In genomic region chr5:96763012-96763411, GRCh38 we compare ENCODE assay signal across 28 cellular contexts. TPM values are rescaled to one million over a fixed set of nuclear protein-coding genes. Genes with fewer than 3 reads are reported as not detected.
DNase-seq lines count a peak whose midpoint lies in the region; ATAC-seq, FAIRE-seq and TF ChIP-seq lines count a peak whose summit lies in the region.
"Had no signal": no experiment of that assay in that cellular context is flagged by ENCODE, and none has a peak within 500 bp of the region (broad histone marks: within the 10 kb centered on the region; RNA-seq: fewer than 3 reads in every experiment).

No MANE protein-coding gene starts in this region.

- H4K20me1 ChIP-seq in SK-N-SH (ENCODE audit: insufficient read depth), result no peaks in the 10 kb centered on the region

- no peaks in the 10 kb centered on the region for H3K27me3 ChIP-seq in SK-N-SH (ENCODE audit: insufficient read depth)
- no peaks in the 10 kb centered on the region for H3K27me3 ChIP-seq in stomach smooth muscle (ENCODE audit: control insufficient read depth in 1 of 2, insufficient read depth in 2 of 2, low read length in 2 of 2)
- H3K27me3 ChIP-seq: cardiac muscle cell, colonic mucosa, foreskin keratinocyte, heart left ventricle, pancreas had no signal

- FAIRE-seq in D721Med (lab: Jason Lieb, UNC), result peak; percentile 84
- FAIRE-seq: H1, pancreas had no signal

- H3K36me3 ChIP-seq in SK-N-SH (replicated peaks in 1 of 2; ENCODE audit: control insufficient read depth in 1 of 2, insufficient read depth in 2 of 2, low read length in 1 of 2) (peaks cover 88 to 90% of the 10 kb centered on the region in 2 experiments), stomach smooth muscle (ENCODE audit: control insufficient read depth in 2 of 2, insufficient read depth in 2 of 2, low read length in 2 of 2) (peaks cover 28 to 32% of the 10 kb centered on the region in 2 donors)

- CTCF ChIA-PET in SK-N-SH (lab: Yijun Ruan, JAX), result interaction anchor here (0.7 to 2.3 kb wide), 11 partner anchors 9 to 400 kb away, joined by 3 to 17 read pairs (median 5); partner anchors contain the start of gene LIX1

- H3K9me3 ChIP-seq in SK-N-SH (no peaks in the 10 kb centered on the region), stomach smooth muscle (ENCODE audit: control insufficient read depth in 2 of 2, low read length in 2 of 2) (no peaks in the 10 kb centered on the region)
- H3K9me3 ChIP-seq: colonic mucosa, heart left ventricle, lower lobe of right lung, pancreas had no signal

- POLR2A ChIA-PET in SK-N-SH (lab: Yijun Ruan, JAX), result interaction anchor here (0.6 to 2.3 kb wide), 4 partner anchors 11 to 180 kb away, joined by 3 to 12 read pairs (median 3); partner anchors contain the start of genes ERAP1 and LNPEP

- DNase-seq in D721Med (ENCODE audit: insufficient read length, low spot score) (no peak), SK-N-SH (peak; percentile 27), fibroblast of the aortic adventitia (ENCODE audit: low read depth) (peak; percentile 69), DMS53 (lab: John Stamatoyannopoulos, UW) (no peak)
- DNase-seq: activated CD4-positive, alpha-beta T cell treated with anti-CD3 and anti-CD28 coated beads, Interleukin-2, amount 50 U/mL, for 1 hour; activated naive CD4-positive, alpha-beta T cell treated with anti-CD3 and anti-CD28 coated beads, Interleukin-2, amount 10 ng/mL, durations not matched to agents 7 days and 5 days; aorta; CD4-positive, CD25-positive, alpha-beta regulatory T cell; colonic mucosa; effector CD8-positive, alpha-beta T cell; foreskin keratinocyte; GF-D8; heart left ventricle; Karpas-422; lower lobe of right lung; NCI-H1436 treated with DMSO at 0.1 percent for 48 hours; NCI-H774; OCI-M1; pancreas; stimulated activated CD4-positive, alpha-beta T cell treated with anti-CD3 and anti-CD28 coated beads, Interleukin-2, amount 100 ng/mL, for 24 hours; substantia nigra; T1000 had no signal

- H3K4me3 ChIP-seq in SK-N-SH (ENCODE audit: low read depth in 2 of 2, low read length in 1 of 2) (no peak overlapping the region), fibroblast of the aortic adventitia (ENCODE audit: low read depth, low read length) (no peak overlapping the region), stomach smooth muscle (ENCODE audit: low read length in 2 of 2) (no peak overlapping the region)
- H3K4me3 ChIP-seq: cardiac muscle cell, colonic mucosa, heart left ventricle, lower lobe of right lung, pancreas had no signal

- WGBS in SK-N-SH (ENCODE audit: low lambda C conversion rate), result 53% methylated on average over 5 of the region's 5 CpGs

- TF ChIP-seq RAD21 in SK-N-SH (IDR thresholded peaks at IDR 0.05; ENCODE audit: low read length), result no peak

- peaks cover 9% of the 10 kb centered on the region for H3F3A ChIP-seq in SK-N-SH (replicated peaks; ENCODE audit: insufficient read depth)

- no peak overlapping the region for H3K4me2 ChIP-seq in SK-N-SH

- no peak overlapping the region for H2AFZ ChIP-seq in SK-N-SH (ENCODE audit: low read depth)

- H3K79me2 ChIP-seq in SK-N-SH (ENCODE audit: insufficient read depth), result no peaks in the 10 kb centered on the region

- H3K9me2 ChIP-seq in SK-N-SH, result no peaks in the 10 kb centered on the region

- H3K27ac ChIP-seq in SK-N-SH (ENCODE audit: low read depth in 2 of 2, low read length in 1 of 2) (peak overlapping the region; percentile 10 to 19; a peak in 1 of 4 replicates), stomach smooth muscle (ENCODE audit: low read length) (peak overlapping the region; percentile 26)
- H3K27ac ChIP-seq: cardiac muscle cell, colonic mucosa, foreskin keratinocyte, heart left ventricle, lower lobe of right lung, pancreas had no signal

- peaks cover 3 to 11% of the 10 kb centered on the region in 2 experiments; a peak in 3 of 4 replicates for H3K4me1 ChIP-seq in SK-N-SH (ENCODE audit: control insufficient read depth in 1 of 2, insufficient read depth in 2 of 2, low read depth in 1 of 2, low read length in 1 of 2)
- H3K4me1 ChIP-seq in stomach smooth muscle (ENCODE audit: control insufficient read depth, insufficient read depth, low read length), result no peaks in the 10 kb centered on the region
- H3K4me1 ChIP-seq: colonic mucosa, foreskin keratinocyte, heart left ventricle, lower lobe of right lung, pancreas had no signal

- TF ChIP-seq CTCF in D721Med (IDR thresholded peaks at IDR 0.05; ENCODE audit: insufficient read depth, missing control alignments), result no peak
- TF ChIP-seq CTCF in SK-N-SH (IDR thresholded peaks at IDR 0.05), result no peak
- TF ChIP-seq CTCF in fibroblast of the aortic adventitia (IDR thresholded peaks at IDR 0.05; ENCODE audit: insufficient read depth, low read length), result no peak

- no peak for ATAC-seq in HG03432 (IDR thresholded peaks at IDR 0.05; ENCODE audit: unreplicated experiment)
- no peak for ATAC-seq in HG03025 (IDR thresholded peaks at IDR 0.05; ENCODE audit: low FRiP score, unreplicated experiment)
- ATAC-seq: foreskin keratinocyte, heart left ventricle, lower lobe of right lung, pancreas, WTC11 had no signal

- H3K9ac ChIP-seq in SK-N-SH, result no peak overlapping the region
- no peak overlapping the region for H3K9ac ChIP-seq in stomach smooth muscle (ENCODE audit: low read length in 2 of 2)

- peak in 1 of 2 experiments; percentile 81; a peak in 2 of 4 replicates for TF ChIP-seq EP300 in SK-N-SH (IDR thresholded peaks at IDR 0.05; ENCODE audit: borderline replicate concordance in 1 of 2, low read depth in 1 of 2, low read length in 1 of 2)

TF ChIP-seq in SK-N-SH, 30 proteins besides CTCF, POLR2A, EP300 and RAD21:
- TF ChIP-seq MXI1 (IDR thresholded peaks at IDR 0.05; ENCODE audit: low read depth, low read length) (no peak), CHD2 (IDR thresholded peaks at IDR 0.05; ENCODE audit: low read length, partially characterized antibody) (no peak), MEF2A (IDR thresholded peaks at IDR 0.05; ENCODE audit: borderline replicate concordance, low read depth) (no peak), POLR2AphosphoS5 (IDR thresholded peaks at IDR 0.05; ENCODE audit: low read depth, low read length) (no peak; the same call in 1 of the 2 replicates), TEAD4 (IDR thresholded peaks at IDR 0.05; ENCODE audit: borderline replicate concordance, insufficient read depth) (no peak), TCF12 (IDR thresholded peaks at IDR 0.05) (peak; percentile 45), FOXJ3 (CRISPR knock-in tag; IDR thresholded peaks at IDR 0.05) (peak; percentile 91), ELF1 (IDR thresholded peaks at IDR 0.05) (no peak), REST (IDR thresholded peaks at IDR 0.05; ENCODE audit: low read depth, low read length) (no peak), YY1 (IDR thresholded peaks at IDR 0.05; ENCODE audit: low read depth) (no peak), GATA2 (CRISPR knock-in tag; IDR thresholded peaks at IDR 0.05) (peak; percentile 62), RCOR1 (IDR thresholded peaks at IDR 0.05; ENCODE audit: low read length) (no peak), USF1 (IDR thresholded peaks at IDR 0.05; ENCODE audit: borderline replicate concordance, low read depth) (no peak), SMC3 (IDR thresholded peaks at IDR 0.05; ENCODE audit: low read depth, low read length) (no peak), TAF1 (IDR thresholded peaks at IDR 0.05; ENCODE audit: borderline replicate concordance, low read depth, low read length) (no peak), SIN3A (IDR thresholded peaks at IDR 0.05; ENCODE audit: borderline replicate concordance, low read depth, low read length) (no peak), PBX3 (IDR thresholded peaks at IDR 0.05) (peak; percentile 26; the same call in 1 of the 2 replicates)

RNA-seq across cellular contexts. Expression of gene ERAP1, which starts 44.7 kb away (rescaled TPM):
- polyA plus RNA-seq in SK-N-SH (2012; rRNA removed), result 18.6 and 20.9 TPM in 2 replicates
- 15.1 and 17.1 TPM in 2 replicates for polyA plus RNA-seq in SK-N-SH (2012; cell fraction: cytosol; rRNA removed)
- 25.4 and 34.0 TPM in 2 replicates for polyA plus RNA-seq in SK-N-SH (2012; cell fraction: nucleus; rRNA removed)
- total RNA-seq in fibroblast of the aortic adventitia (ENCODE audit: low replicate concordance), result 21.8 and 36.2 TPM in 2 replicates

Comparison
In these comparisons a context has a peak if more than half of its experiments do, and no peak if none do; other contexts are left out.
1. DNase-seq: peak in SK-N-SH (single experiment) and fibroblast of the aortic adventitia (single experiment); none in D721Med (single experiment) and DMS53 (single experiment).